Comparison of ENCODE assay signal across 25 cellular contexts in the genomic region with DNA sequence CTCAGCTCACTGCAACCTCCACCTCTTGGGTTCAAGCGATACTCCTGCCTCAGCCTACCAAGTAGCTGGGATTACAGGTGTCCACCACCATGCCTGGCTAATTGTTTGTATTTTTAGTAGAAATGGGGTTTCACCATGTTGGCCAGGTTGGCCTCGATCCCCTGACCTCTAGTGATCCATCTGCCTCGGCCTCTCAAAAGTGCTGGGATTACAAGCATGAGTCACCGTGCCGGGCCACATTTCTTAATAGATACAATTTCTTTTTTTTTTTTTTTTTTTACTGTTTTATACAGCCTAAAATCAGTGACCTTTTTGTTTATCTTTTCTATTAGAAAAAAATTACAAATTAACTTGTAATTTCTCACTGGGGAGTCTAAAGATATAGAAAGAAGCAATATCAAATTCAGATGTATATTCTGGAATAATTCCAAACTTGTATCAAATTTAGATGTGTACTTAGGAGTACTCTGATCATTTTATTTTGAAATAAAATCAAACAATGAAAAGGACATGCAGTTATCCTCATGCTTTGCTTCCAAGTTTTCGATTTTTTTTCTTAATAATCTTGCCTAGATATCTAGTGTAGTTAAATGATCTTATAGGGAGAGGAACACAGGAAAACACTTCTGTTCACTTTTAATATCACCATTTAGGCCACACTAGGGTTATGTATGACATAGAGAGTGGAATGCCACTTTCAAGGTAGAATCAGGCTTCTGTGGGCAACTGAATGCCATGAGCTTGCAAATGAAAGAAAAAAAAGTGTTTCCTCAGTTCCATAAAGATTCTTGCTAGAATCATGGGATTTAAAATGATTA.
"Had no signal": no experiment of that assay in that cellular context is flagged by ENCODE, and none has a peak within 500 bp of the region (broad histone marks: within the 10 kb centered on the region; RNA-seq: fewer than 3 reads in every experiment).

No MANE protein-coding gene starts in this region.

- H3K27ac ChIP-seq: adrenal gland, breast epithelium, VCaP had no signal

- H3K9me3 ChIP-seq: adrenal gland, breast epithelium, SK-N-SH had no signal

- DNase-seq: activated CD4-positive, alpha-beta memory T cell treated with anti-CD3 and anti-CD28 coated beads, Interleukin-2, amount 10 ng/mL, durations not matched to agents 7 days and 5 days; activated CD4-positive, alpha-beta T cell treated with anti-CD3 and anti-CD28 coated beads, Interleukin-2, amount 50 U/mL, for 1 hour; activated CD4-positive, CD25-positive, alpha-beta regulatory T cell; activated gamma-delta T cell; activated naive CD4-positive, alpha-beta T cell treated with anti-CD3 and anti-CD28 coated beads for 36 hours; activated T-cell treated with anti-CD3 and anti-CD28 coated beads for 4 hours; activated T-cell treated with anti-CD3 and anti-CD28 coated beads, Interleukin-2, amount 50 U/mL, for 48 hours; adrenal gland; anterior cingulate cortex; caudate nucleus; KG1; NCI-H1092; NCI-H1417; NCI-H2029; NCI-H2107; NCI-H2171 treated with DMSO at 0.1 percent for 48 hours; NCI-H226; NCI-H526; NCI-H774; OCI-M1; RPMI8226; SK-N-SH; T-helper 1 cell had no signal

- H3K4me3 ChIP-seq: adrenal gland, breast epithelium had no signal

- H3K9ac ChIP-seq: SK-N-SH had no signal

- H3K4me1 ChIP-seq: adrenal gland, breast epithelium had no signal

- H3K36me3 ChIP-seq: adrenal gland, breast epithelium had no signal

- H3K27me3 ChIP-seq: adrenal gland, breast epithelium had no signal

- H3K4me2 ChIP-seq: SK-N-SH had no signal
